Comparison of ENCODE assay signal across 32 cellular contexts in genomic region chr7:96440328-96440727, GRCh38.
"Had no signal": no experiment of that assay in that cellular context is flagged by ENCODE, and none has a peak within 500 bp of the region (broad histone marks: within the 10 kb centered on the region; RNA-seq: fewer than 3 reads in every experiment).

No MANE protein-coding gene starts in this region.

- ATAC-seq: Panc1, Right ventricle myocardium inferior, SK-N-SH treated with all-trans-retinoic acid at 6 μM for 48 hours, T-cell had no signal

- H3K27me3 ChIP-seq: SJCRH30 had no signal

- H3K36me3 ChIP-seq: SJCRH30 had no signal

- DNase-seq: Karpas-422, KBM-7, NCI-H1048, NCI-H1092 treated with DMSO at 0.1 percent for 48 hours, NCI-H1105 treated with DMSO at 0.1 percent for 48 hours, NCI-H1417, NCI-H1436, NCI-H1694, NCI-H187, NCI-H1930, NCI-H2029 treated with DMSO at 0.1 percent for 48 hours, NCI-H2081 treated with DMSO at 0.1 percent for 48 hours, NCI-H2107, NCI-H2171, NCI-H226, NCI-H446 treated with DMSO at 0.1 percent for 48 hours, NCI-H510A, NCI-H524, NCI-H526, NCI-H69, NCI-H748 treated with DMSO at 0.1 percent for 48 hours, PC-9, SHP77, SIG-M5, SJCRH30, T-cell had no signal

- H3K27ac ChIP-seq: KMS-11, PC-9, RWPE1, SJCRH30, SK-N-MC had no signal

- H2AFZ ChIP-seq: PC-9 had no signal

- H3K9ac ChIP-seq: KMS-11 had no signal

- H3K9me3 ChIP-seq: SJCRH30 had no signal

- H3K4me1 ChIP-seq: SJCRH30 had no signal

- H3K4me3 ChIP-seq: PC-9, SJCRH30, SK-N-MC had no signal

- H3K4me2 ChIP-seq: KMS-11, PC-9 had no signal
